Comparison of ENCODE assay signal across 9 cellular contexts in the genomic region with DNA sequence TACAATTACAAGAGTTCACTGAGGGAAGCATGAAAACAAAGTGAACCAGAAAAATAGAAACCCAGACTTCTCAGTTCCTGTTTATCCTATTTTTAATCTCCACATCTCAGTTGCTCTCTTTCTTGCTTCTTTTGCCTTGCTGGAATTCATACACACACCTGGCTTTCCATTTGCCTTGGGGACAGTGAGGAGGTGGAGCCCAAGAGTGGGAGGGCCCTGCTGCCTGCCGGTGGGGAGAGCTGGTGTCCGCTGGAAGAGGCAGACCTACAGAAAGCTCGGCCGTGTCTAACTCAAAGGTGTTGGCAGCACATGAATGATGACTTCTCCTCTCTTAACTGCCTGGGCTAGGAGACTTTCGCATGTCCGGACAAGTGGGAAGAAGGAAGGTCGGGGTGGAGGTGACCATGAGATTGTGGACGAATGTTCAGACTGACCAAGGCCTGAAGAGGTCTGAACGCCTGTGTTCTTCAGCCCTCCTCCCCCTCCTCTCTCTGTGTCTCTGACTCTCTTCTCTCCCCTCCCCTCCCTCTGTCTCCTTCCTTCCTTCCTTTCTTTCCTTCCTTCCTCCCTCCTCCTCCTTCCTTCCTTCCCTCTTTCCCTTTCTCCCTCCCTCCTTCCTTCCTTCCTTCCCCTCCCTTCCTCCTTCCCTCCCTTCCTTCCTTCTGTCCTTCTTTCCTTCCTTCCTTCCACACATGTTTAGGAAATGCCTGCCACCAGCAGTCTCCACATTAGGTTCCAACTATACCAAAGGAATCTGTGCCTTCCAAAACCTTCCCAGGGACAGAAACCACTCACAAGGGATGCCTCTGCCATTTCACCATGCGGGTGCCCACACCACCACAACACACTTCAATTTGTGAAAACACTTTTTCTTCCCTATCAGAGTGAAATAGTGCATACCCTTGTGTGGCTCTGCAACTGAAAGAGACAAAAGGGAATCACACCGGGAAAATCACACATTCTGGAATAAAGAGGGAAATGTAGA.
DNase-seq lines count a peak whose midpoint lies in the region; ATAC-seq, FAIRE-seq and TF ChIP-seq lines count a peak whose summit lies in the region.
"Had no signal": no experiment of that assay in that cellular context is flagged by ENCODE, and none has a peak within 500 bp of the region (broad histone marks: within the 10 kb centered on the region; RNA-seq: fewer than 3 reads in every experiment).

No MANE protein-coding gene starts in this region.

- H3K27me3 ChIP-seq in keratinocyte (ENCODE audit: control insufficient read depth, extremely low read depth, insufficient read depth, low read length): no peaks in the 10 kb centered on the region
- H3K27me3 ChIP-seq in tibial artery: no peaks in the 10 kb centered on the region

- H3K36me3 ChIP-seq in keratinocyte (ENCODE audit: control insufficient read depth in 2 of 2, extremely low read depth in 1 of 2, insufficient read depth in 2 of 2, low read length in 2 of 2): no peaks in the 10 kb centered on the region
- H3K36me3 ChIP-seq in tibial artery: no peaks in the 10 kb centered on the region

- no peaks in the 10 kb centered on the region for H3K9me1 ChIP-seq in keratinocyte (ENCODE audit: control insufficient read depth, extremely low read depth, insufficient read depth, low read length)

- peaks cover 47% of the 10 kb centered on the region for H3K4me1 Mint-ChIP-seq in activated naive CD4-positive, alpha-beta T cell treated with anti-CD3 and anti-CD28 coated beads for 36 hours (ENCODE audit: low read depth)

- peak overlapping the region in 1 of 3 experiments; percentile 30 for H3K4me3 ChIP-seq in keratinocyte (ENCODE audit: control insufficient read depth in 2 of 3, extremely low read depth in 1 of 3, insufficient read depth in 2 of 3, low read depth in 1 of 3, low read length in 3 of 3)
- no peak overlapping the region for H3K4me3 ChIP-seq in tibial artery

- H4K20me1 ChIP-seq in keratinocyte (ENCODE audit: control insufficient read depth, extremely low read depth, insufficient read depth, low read length): no peaks in the 10 kb centered on the region

- peaks cover 14% of the 10 kb centered on the region for H3K9me3 Mint-ChIP-seq in activated naive CD4-positive, alpha-beta T cell treated with anti-CD3 and anti-CD28 coated beads for 36 hours

- peak overlapping the region; percentile 9 for H2AFZ ChIP-seq in keratinocyte (ENCODE audit: control insufficient read depth, low read length)

- H3K4me1 ChIP-seq in keratinocyte (ENCODE audit: control insufficient read depth, extremely low read depth, insufficient read depth, low read length) (peaks cover 28% of the 10 kb centered on the region), tibial artery (peaks cover 0 to 74% (median 20%) of the 10 kb centered on the region in 4 donors)

- DNase-seq in activated naive CD4-positive, alpha-beta T cell treated with anti-CD3 and anti-CD28 coated beads for 36 hours: no peak
- no peak for DNase-seq in activated naive CD4-positive, alpha-beta T cell (lab: John Stamatoyannopoulos, UW)
- DNase-seq in SHP77 (lab: John Stamatoyannopoulos, UW) (peak; percentile 51 to 78), keratinocyte (ENCODE audit: low read depth, low spot score) (peak; percentile 61), tibial artery (no peak), midbrain (lab: John Stamatoyannopoulos, UW) (no peak), NCI-H1105 (lab: John Stamatoyannopoulos, UW) (no peak)

- peak overlapping the region; percentile 27 for H3K27ac Mint-ChIP-seq in activated naive CD4-positive, alpha-beta T cell treated with anti-CD3 and anti-CD28 coated beads for 36 hours

- H3K4me2 ChIP-seq in keratinocyte (ENCODE audit: control insufficient read depth, extremely low read depth, insufficient read depth, low read depth, low read length): peak overlapping the region; percentile 53

- TF ChIP-seq CTCF in keratinocyte (optimal IDR thresholded peaks at IDR 0.05 in 1 of 3, IDR thresholded peaks at IDR 0.05 in 1 of 3, conservative IDR thresholded peaks at IDR 0.05 in 1 of 3; ENCODE audit: extremely low read depth in 1 of 3, insufficient read depth in 2 of 3, low read length in 3 of 3) (no peak), tibial artery (IDR thresholded peaks at IDR 0.05) (no peak)

- intact Hi-C loops in activated naive CD4-positive, alpha-beta T cell treated with anti-CD3 and anti-CD28 coated beads for 36 hours (cut with micrococcal nuclease): no loop called here
- intact Hi-C loops in tibial artery (cut with DNase I; ENCODE audit: low total_unique reads): no loop called here

- dilution Hi-C loops in keratinocyte (cut with MboI; ENCODE audit: extremely low pct_ligation_motif_present, low sequenced_read_pairs): no loop called here

- no peaks in the 10 kb centered on the region for H3K36me3 Mint-ChIP-seq in activated naive CD4-positive, alpha-beta T cell treated with anti-CD3 and anti-CD28 coated beads for 36 hours (ENCODE audit: low read depth)

- peak overlapping the region; percentile 45 for H3K9ac ChIP-seq in keratinocyte (ENCODE audit: control insufficient read depth, extremely low read depth, insufficient read depth, low read length)

- no peaks in the 10 kb centered on the region for H3K27me3 Mint-ChIP-seq in activated naive CD4-positive, alpha-beta T cell treated with anti-CD3 and anti-CD28 coated beads for 36 hours (ENCODE audit: low read depth)

- CTCF ChIA-PET in activated naive CD4-positive, alpha-beta T cell treated with anti-CD3 and anti-CD28 coated beads for 36 hours (lab: Charles Lee): interaction anchor here (0.9 to 2.3 kb wide), 5 partner anchors 15 to 155 kb away, joined by 3 to 8 read pairs (median 3); no protein-coding TSS in a partner anchor

- peak overlapping the region; percentile 37 for H3K27ac ChIP-seq in keratinocyte (ENCODE audit: control insufficient read depth, insufficient read depth, low read length)
- H3K27ac ChIP-seq in tibial artery: peak overlapping the region; percentile 58 to 60
- H3K27ac ChIP-seq: HL-60 had no signal

- peak; percentile 83 for FAIRE-seq in keratinocyte (lab: Jason Lieb, UNC)

- no peak overlapping the region for H3K4me3 Mint-ChIP-seq in activated naive CD4-positive, alpha-beta T cell treated with anti-CD3 and anti-CD28 coated beads for 36 hours

- no peaks in the 10 kb centered on the region for H3K79me2 ChIP-seq in keratinocyte (ENCODE audit: control insufficient read depth, insufficient read depth, low read length)

- ATAC-seq in HG03571 (IDR thresholded peaks at IDR 0.05; ENCODE audit: unreplicated experiment): no peak

- no peaks in the 10 kb centered on the region for H3K9me3 ChIP-seq in keratinocyte (ENCODE audit: control insufficient read depth, low read depth, low read length)
- H3K9me3 ChIP-seq in tibial artery: no peaks in the 10 kb centered on the region

Comparison
In these comparisons a context has a peak if more than half of its experiments do, and no peak if none do; other contexts are left out.
1. DNase-seq: peak in SHP77 (2 of 2) and keratinocyte (single experiment); none in activated naive CD4-positive, alpha-beta T cell treated with anti-CD3 and anti-CD28 coated beads for 36 hours (single experiment), activated naive CD4-positive, alpha-beta T cell (0 of 4), tibial artery (0 of 2), midbrain (single experiment) and NCI-H1105 (single experiment).